In the genomic region with DNA sequence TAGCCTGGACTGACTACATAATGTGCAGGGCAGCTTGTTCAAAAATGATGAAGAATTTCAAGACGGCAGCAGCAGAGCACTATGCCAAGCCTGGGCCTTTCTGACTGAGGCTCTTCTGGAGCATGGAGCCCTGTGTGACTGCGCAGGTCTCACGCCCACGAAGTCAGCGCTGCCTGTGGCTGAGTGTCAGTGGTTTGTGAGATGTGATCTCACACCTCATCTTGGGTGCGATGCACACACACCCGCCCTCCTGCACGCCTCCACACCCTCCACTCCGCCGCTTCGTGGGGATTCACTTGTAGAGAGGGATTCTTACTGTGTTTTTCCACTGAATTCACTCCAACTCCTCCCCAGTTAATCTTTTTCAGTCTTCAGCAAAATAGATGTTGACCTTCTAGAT, we compare ENCODE assay signal across 12 cellular contexts.
DNase-seq lines count a peak whose midpoint lies in the region; ATAC-seq and TF ChIP-seq lines count a peak whose summit lies in the region.
"Had no signal": no experiment of that assay in that cellular context is flagged by ENCODE, and none has a peak within 500 bp of the region (broad histone marks: within the 10 kb centered on the region; RNA-seq: fewer than 3 reads in every experiment).

No MANE protein-coding gene starts in this region.

- no peak for TF ChIP-seq POLR2A in suprapubic skin (IDR thresholded peaks at IDR 0.05)

- CTCF ChIA-PET in activated CD8-positive, alpha-beta T cell treated with anti-CD3 and anti-CD28 coated beads for 36 hours (lab: Charles Lee): interaction anchor here (1.9 kb wide), 1 partner anchor 15 kb away, joined by 5 read pairs; no protein-coding TSS in a partner anchor
- CTCF ChIA-PET in activated CD8-positive, alpha-beta T cell treated with anti-CD3 and anti-CD28 coated beads, Interleukin-2, amount 10 ng/mL, durations not matched to agents 7 days and 5 days (lab: Charles Lee): no interaction called here

- H3K27me3 Mint-ChIP-seq in activated CD8-positive, alpha-beta T cell treated with anti-CD3 and anti-CD28 coated beads for 36 hours: peaks cover 17% of the 10 kb centered on the region
- H3K27me3 Mint-ChIP-seq in activated CD8-positive, alpha-beta T cell treated with anti-CD3 and anti-CD28 coated beads, Interleukin-2, amount 10 ng/mL, durations not matched to agents 7 days and 5 days (ENCODE audit: low read depth): peaks cover 18% of the 10 kb centered on the region

- no peak overlapping the region for H3K4me3 Mint-ChIP-seq in activated CD8-positive, alpha-beta T cell treated with anti-CD3 and anti-CD28 coated beads for 36 hours
- no peak overlapping the region for H3K4me3 Mint-ChIP-seq in activated CD8-positive, alpha-beta T cell treated with anti-CD3 and anti-CD28 coated beads, Interleukin-2, amount 10 ng/mL, durations not matched to agents 7 days and 5 days

- H3K9me3 ChIP-seq in suprapubic skin: no peaks in the 10 kb centered on the region
- H3K9me3 ChIP-seq: uterus had no signal

- ATAC-seq in activated CD8-positive, alpha-beta T cell treated with anti-CD3 and anti-CD28 coated beads for 36 hours: peak; percentile 82
- ATAC-seq in activated CD8-positive, alpha-beta T cell treated with anti-CD3 and anti-CD28 coated beads, Interleukin-2, amount 10 ng/mL, durations not matched to agents 7 days and 5 days: no peak

- peak; percentile 56 for DNase-seq in activated CD8-positive, alpha-beta T cell treated with anti-CD3 and anti-CD28 coated beads for 36 hours
- no peak for DNase-seq in activated CD8-positive, alpha-beta T cell treated with anti-CD3 and anti-CD28 coated beads, Interleukin-2, amount 10 ng/mL, durations not matched to agents 7 days and 5 days
- peak; percentile 25 for DNase-seq in activated gamma-delta T cell treated with anti-CD3 and anti-CD28 coated beads, Interleukin-2, amount 50 U/mL, for 16 hours (ENCODE audit: low read depth)
- peak; percentile 77 for DNase-seq in stimulated activated CD4-positive, alpha-beta T cell treated with anti-CD3 and anti-CD28 coated beads, Interleukin-15, amount 100 ng/mL, for 24 hours
- DNase-seq in stimulated activated CD8-positive, alpha-beta memory T cell treated with anti-CD3 and anti-CD28 coated beads, Interleukin-7, amount 100 ng/mL, for 4 hours (ENCODE audit: low read depth in 2 of 2): peak; percentile 38 to 64
- no peak for DNase-seq in NK-92 treated with Interleukin-12 subunit alpha and Interleukin-12 subunit beta, amount 100 ng/mL, for 24 hours (lab: John Stamatoyannopoulos, UW)
- no peak for DNase-seq in SKM-1 treated with dmso at 0.1 percent for 144 hours (lab: John Stamatoyannopoulos, UW; ENCODE audit: unreplicated experiment)
- DNase-seq in suprapubic skin (ENCODE audit: low spot score in 2 of 2): no peak
- DNase-seq: NCI-H2107, spleen, uterus had no signal

- H3K9me3 Mint-ChIP-seq in activated CD8-positive, alpha-beta T cell treated with anti-CD3 and anti-CD28 coated beads for 36 hours: no peaks in the 10 kb centered on the region
- H3K9me3 Mint-ChIP-seq in activated CD8-positive, alpha-beta T cell treated with anti-CD3 and anti-CD28 coated beads, Interleukin-2, amount 10 ng/mL, durations not matched to agents 7 days and 5 days (ENCODE audit: insufficient read depth): no peaks in the 10 kb centered on the region

- no peaks in the 10 kb centered on the region for H3K4me1 ChIP-seq in suprapubic skin
- H3K4me1 ChIP-seq: spleen, uterus had no signal

- no peaks in the 10 kb centered on the region for H3K36me3 ChIP-seq in suprapubic skin
- H3K36me3 ChIP-seq: spleen, uterus had no signal

- H3K27ac Mint-ChIP-seq in activated CD8-positive, alpha-beta T cell treated with anti-CD3 and anti-CD28 coated beads for 36 hours: no peak overlapping the region
- no peak overlapping the region for H3K27ac Mint-ChIP-seq in activated CD8-positive, alpha-beta T cell treated with anti-CD3 and anti-CD28 coated beads, Interleukin-2, amount 10 ng/mL, durations not matched to agents 7 days and 5 days

- intact Hi-C loops in activated CD8-positive, alpha-beta T cell treated with anti-CD3 and anti-CD28 coated beads for 36 hours (cut with micrococcal nuclease): no loop called here

- H3K27ac ChIP-seq in suprapubic skin: no peak overlapping the region
- H3K27ac ChIP-seq: hepatocyte, uterus had no signal

- no peak for TF ChIP-seq EP300 in suprapubic skin (IDR thresholded peaks at IDR 0.05)

- peaks cover 3% of the 10 kb centered on the region for H3K4me1 Mint-ChIP-seq in activated CD8-positive, alpha-beta T cell treated with anti-CD3 and anti-CD28 coated beads for 36 hours (ENCODE audit: low read depth)
- H3K4me1 Mint-ChIP-seq in activated CD8-positive, alpha-beta T cell treated with anti-CD3 and anti-CD28 coated beads, Interleukin-2, amount 10 ng/mL, durations not matched to agents 7 days and 5 days (ENCODE audit: low read depth): peaks cover 2% of the 10 kb centered on the region

- no peak for TF ChIP-seq CTCF in activated CD8-positive, alpha-beta T cell treated with anti-CD3 and anti-CD28 coated beads for 36 hours (IDR thresholded peaks at IDR 0.05)
- no peak for TF ChIP-seq CTCF in suprapubic skin (IDR thresholded peaks at IDR 0.05)

- H3K4me3 ChIP-seq in suprapubic skin: no peak overlapping the region
- H3K4me3 ChIP-seq: hepatocyte, spleen, uterus had no signal

- no peaks in the 10 kb centered on the region for H3K36me3 Mint-ChIP-seq in activated CD8-positive, alpha-beta T cell treated with anti-CD3 and anti-CD28 coated beads for 36 hours (ENCODE audit: low read depth)
- no peaks in the 10 kb centered on the region for H3K36me3 Mint-ChIP-seq in activated CD8-positive, alpha-beta T cell treated with anti-CD3 and anti-CD28 coated beads, Interleukin-2, amount 10 ng/mL, durations not matched to agents 7 days and 5 days (ENCODE audit: low read depth)

- no peaks in the 10 kb centered on the region for H3K27me3 ChIP-seq in suprapubic skin
- H3K27me3 ChIP-seq: hepatocyte, uterus had no signal

- 90% methylated on average over 11 of the region's 11 CpGs for WGBS in suprapubic skin

- POLR2A ChIA-PET in activated CD8-positive, alpha-beta T cell treated with anti-CD3 and anti-CD28 coated beads for 36 hours (lab: Charles Lee): no interaction called here
- POLR2A ChIA-PET in activated CD8-positive, alpha-beta T cell treated with anti-CD3 and anti-CD28 coated beads, Interleukin-2, amount 10 ng/mL, durations not matched to agents 7 days and 5 days (lab: Charles Lee): no interaction called here

Comparison
In these comparisons a context has a peak if more than half of its experiments do, and no peak if none do; other contexts are left out.
1. DNase-seq: peak in activated CD8-positive, alpha-beta T cell treated with anti-CD3 and anti-CD28 coated beads for 36 hours (single experiment), activated gamma-delta T cell treated with anti-CD3 and anti-CD28 coated beads, Interleukin-2, amount 50 U/mL, for 16 hours (single experiment), stimulated activated CD4-positive, alpha-beta T cell treated with anti-CD3 and anti-CD28 coated beads, Interleukin-15, amount 100 ng/mL, for 24 hours (single experiment) and stimulated activated CD8-positive, alpha-beta memory T cell treated with anti-CD3 and anti-CD28 coated beads, Interleukin-7, amount 100 ng/mL, for 4 hours (2 of 2); none in activated CD8-positive, alpha-beta T cell treated with anti-CD3 and anti-CD28 coated beads, Interleukin-2, amount 10 ng/mL, durations not matched to agents 7 days and 5 days (single experiment), NK-92 treated with Interleukin-12 subunit alpha and Interleukin-12 subunit beta, amount 100 ng/mL, for 24 hours (single experiment), SKM-1 treated with dmso at 0.1 percent for 144 hours (single experiment) and suprapubic skin (0 of 2).